8 cellular contexts compared by ENCODE assay signal in genomic region chr3:46208167-46208704, GRCh38. TPM values are rescaled to one million over a fixed set of nuclear protein-coding genes. Genes with fewer than 3 reads are reported as not detected.
A peak's percentile ranks its signal among the peaks of the same experiment; 100 is the strongest.
DNase-seq lines count a peak whose midpoint lies in the region; ATAC-seq lines count a peak whose summit lies in the region.

TSS of gene CCR1 (minus strand) at chr3:46208313. CDS start at chr3:46204313, 4,000 bp downstream.

- ATAC-seq in HG02885 (IDR thresholded peaks at IDR 0.05; ENCODE audit: poor library complexity, unreplicated experiment) (peak; percentile 67), HG03442 (IDR thresholded peaks at IDR 0.05; ENCODE audit: unreplicated experiment) (no peak)

- peak; percentile 63 for DNase-seq in NK-92 treated with Interleukin-12 subunit alpha and Interleukin-12 subunit beta, amount 100 ng/mL, for 24 hours (lab: John Stamatoyannopoulos, UW)
- DNase-seq in NK-92 (lab: John Stamatoyannopoulos, UW; ENCODE audit: unreplicated experiment), result no peak
- peak; percentile 76 for DNase-seq in SK-MEL-5 (ENCODE audit: low read depth, low spot score)
- peak; percentile 60 for DNase-seq in cerebellar cortex (ENCODE audit: low spot score)
- peak; percentile 89 for DNase-seq in medulla oblongata (ENCODE audit: extremely low spot score)
- DNase-seq in stromal cell of bone marrow (ENCODE audit: low read depth), result peak; percentile 68

- in situ Hi-C loops in SK-MEL-5 (cut with HindIII; ENCODE audit: low pct_unique_long_range_greater_than_20kb, low sequenced_read_pairs), result no loop called here

RNA-seq across cellular contexts. Expression of gene CCR1, which starts in this region (rescaled TPM):
- 0.56 and 1.0 TPM in 2 replicates for total RNA-seq in SK-MEL-5 (2014; rRNA removed; shearing (Covaris generic))
- polyA plus RNA-seq in SK-MEL-5 (2015; cell fraction: cytosol; rRNA removed), result 1.8 and 2.1 TPM in 2 replicates
- 0.88 TPM in 1 of 2 replicates, not detected in the other for polyA plus RNA-seq in SK-MEL-5 (2015; cell fraction: nucleus; rRNA removed)
